Comparison of ENCODE assay signal across 10 cellular contexts in genomic region chrX:30196322-30196721, GRCh38. TPM values are rescaled to one million over a fixed set of nuclear protein-coding genes. Genes with fewer than 3 reads are reported as not detected.
DNase-seq lines count a peak whose midpoint lies in the region; ATAC-seq, FAIRE-seq and TF ChIP-seq lines count a peak whose summit lies in the region.
"Had no signal": no experiment of that assay in that cellular context is flagged by ENCODE, and none has a peak within 500 bp of the region (broad histone marks: within the 10 kb centered on the region; RNA-seq: fewer than 3 reads in every experiment).

No MANE protein-coding gene starts in this region.

- H3K79me2 ChIP-seq in MM.1S (ENCODE audit: low read length) = no peaks in the 10 kb centered on the region

- H4K20me1 ChIP-seq in MM.1S (ENCODE audit: insufficient read depth, low read length) = no peaks in the 10 kb centered on the region

- H2AFZ ChIP-seq in MM.1S (ENCODE audit: low read length) = no peak overlapping the region

- no peaks in the 10 kb centered on the region for H3K9me2 ChIP-seq in MM.1S (replicated peaks; ENCODE audit: insufficient read depth, low read length)

- H3K27ac ChIP-seq in MM.1S (ENCODE audit: low read length) (no peak overlapping the region), upper lobe of right lung (no peak overlapping the region)
- H3K27ac ChIP-seq: SK-N-MC had no signal

- no peak for TF ChIP-seq POLR2A in GM18505 (IDR thresholded peaks at IDR 0.05; ENCODE audit: borderline replicate concordance, extremely low read depth, insufficient read depth, insufficient read length)

- no peak overlapping the region for H3K9ac ChIP-seq in MM.1S (ENCODE audit: low read length)

- ATAC-seq in upper lobe of right lung (no peak), GM18505 (IDR thresholded peaks at IDR 0.05; ENCODE audit: unreplicated experiment) (no peak), GM18870 (IDR thresholded peaks at IDR 0.05; ENCODE audit: unreplicated experiment) (no peak)

- no peaks in the 10 kb centered on the region for H3K36me3 ChIP-seq in MM.1S (replicated peaks; ENCODE audit: insufficient read depth, low read length)
- H3K36me3 ChIP-seq in bronchial epithelial cell (ENCODE audit: control insufficient read depth, insufficient read depth, low read length) = no peaks in the 10 kb centered on the region
- H3K36me3 ChIP-seq in upper lobe of right lung = no peaks in the 10 kb centered on the region

- H3K4me3 ChIP-seq in MM.1S (ENCODE audit: low read length) (no peak overlapping the region), bronchial epithelial cell (ENCODE audit: low read depth, low read length) (no peak overlapping the region), upper lobe of right lung (no peak overlapping the region)
- H3K4me3 ChIP-seq: SK-N-MC had no signal

- no peak overlapping the region for H3K4me2 ChIP-seq in MM.1S (ENCODE audit: low read depth, low read length)

- H3K4me1 ChIP-seq in MM.1S (ENCODE audit: low read length) (no peaks in the 10 kb centered on the region), upper lobe of right lung (no peaks in the 10 kb centered on the region)

- no peaks in the 10 kb centered on the region for H3K9me3 ChIP-seq in MM.1S (replicated peaks; ENCODE audit: insufficient read depth, low read length)
- no peaks in the 10 kb centered on the region for H3K9me3 ChIP-seq in upper lobe of right lung

- TF ChIP-seq CTCF in MM.1S (IDR thresholded peaks at IDR 0.05; ENCODE audit: low read length) (peak; percentile 26; the same call in 1 of the 2 replicates), bronchial epithelial cell (IDR thresholded peaks at IDR 0.05; ENCODE audit: insufficient read depth, low read length, severe bottlenecking) (no peak), upper lobe of right lung (IDR thresholded peaks at IDR 0.05) (peak; percentile 8)

- H3K27me3 ChIP-seq in MM.1S (replicated peaks; ENCODE audit: insufficient read depth, low read length) = no peaks in the 10 kb centered on the region
- H3K27me3 ChIP-seq in bronchial epithelial cell (ENCODE audit: control insufficient read depth, insufficient read depth, low read length) = no peaks in the 10 kb centered on the region
- no peaks in the 10 kb centered on the region for H3K27me3 ChIP-seq in upper lobe of right lung

- intact Hi-C loops in upper lobe of right lung (cut with DNase I) = no loop called here

- H3F3A ChIP-seq in MM.1S (ENCODE audit: insufficient read depth, low read length) = no peaks in the 10 kb centered on the region

- peak; percentile 25 for DNase-seq in SIG-M5 treated with dmso at 0.1 percent for 504 hours (lab: John Stamatoyannopoulos, UW; ENCODE audit: unreplicated experiment)
- no peak for DNase-seq in SIG-M5 (lab: John Stamatoyannopoulos, UW)
- peak; percentile 17 for DNase-seq in MM.1S
- peak; percentile 2 for DNase-seq in bronchial epithelial cell (ENCODE audit: low read depth)
- no peak for DNase-seq in upper lobe of right lung
- DNase-seq in NCI-H446 (lab: John Stamatoyannopoulos, UW) = no peak
- DNase-seq: stimulated activated CD4-positive, alpha-beta T cell treated with anti-CD3 and anti-CD28 coated beads, Interleukin-4, amount 100 ng/mL, for 24 hours had no signal

- FAIRE-seq in bronchial epithelial cell (lab: Jason Lieb, UNC) = no peak

RNA-seq across cellular contexts. Expression of gene MAGEB2, which starts 19.0 kb away (rescaled TPM):
- total RNA-seq in bronchial epithelial cell = not detected in 2 replicates
- not detected for total RNA-seq in upper lobe of right lung

RNA-seq across cellular contexts. Expression of gene MAGEB3, which starts 34.1 kb away (rescaled TPM):
- total RNA-seq in bronchial epithelial cell (not detected in 2 replicates), upper lobe of right lung (not detected)

RNA-seq across cellular contexts. Expression of gene MAGEB4, which starts 45.5 kb away (rescaled TPM):
- total RNA-seq in bronchial epithelial cell = not detected in 2 replicates
- not detected for total RNA-seq in upper lobe of right lung

RNA-seq across cellular contexts. Expression of gene MAGEB1, which starts 50.6 kb away (rescaled TPM):
- total RNA-seq in bronchial epithelial cell (not detected in 2 replicates), upper lobe of right lung (not detected)

Comparison
In these comparisons a context has a peak if more than half of its experiments do, and no peak if none do; other contexts are left out.
1. DNase-seq: peak in SIG-M5 treated with dmso at 0.1 percent for 504 hours (single experiment), MM.1S (single experiment) and bronchial epithelial cell (single experiment); none in SIG-M5 (single experiment), upper lobe of right lung (single experiment) and NCI-H446 (0 of 2).